8 cellular contexts compared by ENCODE assay signal in genomic region chr18:11995445-11996189, GRCh38. TPM values are rescaled to one million over a fixed set of nuclear protein-coding genes. Genes with fewer than 3 reads are reported as not detected.
A peak's percentile ranks its signal among the peaks of the same experiment; 100 is the strongest.
DNase-seq lines count a peak whose midpoint lies in the region; ATAC-seq and TF ChIP-seq lines count a peak whose summit lies in the region.

No MANE protein-coding gene starts in this region.

- no peak overlapping the region for H3K4me2 ChIP-seq in SK-N-SH

- H4K20me1 ChIP-seq in SK-N-SH (ENCODE audit: insufficient read depth), result no peaks in the 10 kb centered on the region

- no peak overlapping the region for H3K27ac ChIP-seq in SK-N-SH (ENCODE audit: low read depth in 2 of 2, low read length in 1 of 2)
- peak overlapping the region in 9 of 10 donors; percentile 20 to 77 (median 65) for H3K27ac ChIP-seq in heart right ventricle
- H3K27ac ChIP-seq in psoas muscle, result peak overlapping the region; percentile 86

- H3K27me3 ChIP-seq in SK-N-SH (ENCODE audit: insufficient read depth), result peaks cover 79% of the 10 kb centered on the region
- no peaks in the 10 kb centered on the region for H3K27me3 ChIP-seq in adipocyte (replicated peaks; ENCODE audit: control insufficient read depth, insufficient read depth, low read length)
- no peaks in the 10 kb centered on the region for H3K27me3 ChIP-seq in heart right ventricle
- no peaks in the 10 kb centered on the region for H3K27me3 ChIP-seq in psoas muscle (ENCODE audit: insufficient read depth in 3 of 3, low read length in 2 of 3)

- no peaks in the 10 kb centered on the region for H3K9me2 ChIP-seq in SK-N-SH

- no peaks in the 10 kb centered on the region for H3K4me1 ChIP-seq in SK-N-SH (ENCODE audit: control insufficient read depth in 1 of 2, insufficient read depth in 2 of 2, low read depth in 1 of 2, low read length in 1 of 2)
- H3K4me1 ChIP-seq in adipocyte (ENCODE audit: control insufficient read depth, insufficient read depth, low read length), result peaks cover 33% of the 10 kb centered on the region
- H3K4me1 ChIP-seq in heart right ventricle, result peaks cover 6 to 56% (median 28%) of the 10 kb centered on the region in 9 donors
- peaks cover 50% of the 10 kb centered on the region for H3K4me1 ChIP-seq in psoas muscle

- CTCF ChIA-PET in SK-N-SH (lab: Yijun Ruan, JAX), result interaction anchor here (0.6 to 8.2 kb wide), 24 partner anchors 10 to 340 kb away, joined by 3 to 95 read pairs (median 5); partner anchors contain the start of gene IMPA2

- no peaks in the 10 kb centered on the region for H3K9me3 ChIP-seq in SK-N-SH
- H3K9me3 ChIP-seq in adipocyte (ENCODE audit: control insufficient read depth, low read length), result no peaks in the 10 kb centered on the region
- H3K9me3 ChIP-seq in heart right ventricle, result no peaks in the 10 kb centered on the region
- H3K9me3 ChIP-seq in psoas muscle, result no peaks in the 10 kb centered on the region

- H3K36me3 ChIP-seq in SK-N-SH (replicated peaks in 1 of 2; ENCODE audit: control insufficient read depth in 1 of 2, insufficient read depth in 2 of 2, low read length in 1 of 2) (no peaks in the 10 kb centered on the region), adipocyte (ENCODE audit: control insufficient read depth, insufficient read depth, low read length, severe bottlenecking) (no peaks in the 10 kb centered on the region), heart right ventricle (peaks cover 0 to 15% (median 0%) of the 10 kb centered on the region in 9 donors), psoas muscle (ENCODE audit: insufficient read depth in 1 of 2, low read depth in 1 of 2) (peaks cover 0 to 17% of the 10 kb centered on the region in 2 donors)

- intact Hi-C loops in heart right ventricle (cut with DNase I), result loop anchor here (1.0 to 10.0 kb wide), 8 partner anchors 42 to 338 kb away; no protein-coding TSS in a partner anchor
- intact Hi-C loops in psoas muscle (cut with DNase I), result loop anchor here (1.0 to 2.0 kb wide), 2 partner anchors 57 to 59 kb away; no protein-coding TSS in a partner anchor

- H3K4me3 ChIP-seq in SK-N-SH (ENCODE audit: low read depth in 2 of 2, low read length in 1 of 2) (no peak overlapping the region; a peak in 1 of 4 replicates), adipocyte (ENCODE audit: low read length) (peak overlapping the region; percentile 36), heart right ventricle (peak overlapping the region in 2 of 10 donors; percentile 5 to 7), psoas muscle (no peak overlapping the region)

- TF ChIP-seq CTCF in SK-N-SH (IDR thresholded peaks at IDR 0.05) (peak; percentile 63), heart right ventricle (IDR thresholded peaks at IDR 0.05) (peak; percentile 67 to 90 (median 85)), psoas muscle (IDR thresholded peaks at IDR 0.05) (peak; percentile 73)

- POLR2A ChIA-PET in SK-N-SH (lab: Yijun Ruan, JAX), result no interaction called here

- H3K9ac ChIP-seq in SK-N-SH, result no peak overlapping the region
- H3K9ac ChIP-seq in adipocyte (ENCODE audit: low read length), result peak overlapping the region; percentile 63

- DNase-seq in DMS153 (lab: John Stamatoyannopoulos, UW) (peak; percentile 4), KBM-7 (peak; percentile 87), SK-N-SH (peak; percentile 74), adipocyte (ENCODE audit: low read depth) (peak; percentile 86), heart right ventricle (peak; percentile 76 to 80), psoas muscle (peak; percentile 73 to 87), T1000 (lab: John Stamatoyannopoulos, UW) (no peak)

- peak; percentile 85 for ATAC-seq in GM21423 (IDR thresholded peaks at IDR 0.05; ENCODE audit: unreplicated experiment)
- ATAC-seq in heart right ventricle, result peak; percentile 79 to 93 (median 88)
- peak; percentile 56 to 72 (median 69) for ATAC-seq in psoas muscle

- TF ChIP-seq RAD21 in SK-N-SH (IDR thresholded peaks at IDR 0.05; ENCODE audit: low read length), result peak; percentile 75

- H2AFZ ChIP-seq in SK-N-SH (ENCODE audit: low read depth), result no peak overlapping the region

- no peak for TF ChIP-seq EP300 in SK-N-SH (IDR thresholded peaks at IDR 0.05; ENCODE audit: borderline replicate concordance in 1 of 2, low read depth in 1 of 2, low read length in 1 of 2)

- H3K79me2 ChIP-seq in SK-N-SH (ENCODE audit: insufficient read depth), result no peaks in the 10 kb centered on the region

- 4% methylated on average over 4 of the region's 9 CpGs for WGBS in SK-N-SH (ENCODE audit: low lambda C conversion rate)
- 10 to 11% methylated on average over 9 of the region's 9 CpGs for WGBS in heart right ventricle, 2 donors
- 9 to 17% (median 12%) methylated on average over 9 of the region's 9 CpGs for WGBS in psoas muscle, 3 donors

- in situ Hi-C loops in KBM-7 (cut with MboI; ENCODE audit: low pct_unique_long_range_greater_than_20kb, low sequenced_read_pairs), result loop anchor here (10.0 kb wide), 1 partner anchor 61 kb away; no protein-coding TSS in a partner anchor

- no peaks in the 10 kb centered on the region for H3F3A ChIP-seq in SK-N-SH (replicated peaks; ENCODE audit: insufficient read depth)

TF ChIP-seq in SK-N-SH, 30 proteins besides CTCF, POLR2A, EP300 and RAD21:
- TF ChIP-seq USF2 (IDR thresholded peaks at IDR 0.05; ENCODE audit: borderline replicate concordance, low read depth, low read length), result no peak
- peak; percentile 47; the same call in 1 of the 2 replicates for TF ChIP-seq SMC3 (IDR thresholded peaks at IDR 0.05; ENCODE audit: low read depth, low read length)

RNA-seq across cellular contexts. Expression of gene IMPA2, which starts 14.3 kb away (rescaled TPM):
- polyA plus RNA-seq in SK-N-SH (2012; rRNA removed), result 0.18 TPM in 1 of 2 replicates, not detected in the other
- 0.07 and 0.13 TPM in 2 replicates for polyA plus RNA-seq in SK-N-SH (2012; cell fraction: cytosol; rRNA removed)
- polyA plus RNA-seq in SK-N-SH (2012; cell fraction: nucleus; rRNA removed), result 0.11 and 0.34 TPM in 2 replicates
- total RNA-seq in heart right ventricle, result 10 to 100 TPM; 19.8 to 79.6 (median 32.2) TPM
- polyA plus RNA-seq in heart right ventricle, result 10 to 100 TPM; 17.6 to 41.9 TPM
- total RNA-seq in psoas muscle, result 100 to 1,000 TPM; 126 to 342 (median 215) TPM
- polyA plus RNA-seq in psoas muscle, result 100 to 1,000 TPM in 2 of 3 donors, 10 to 100 TPM in 1; 61.4 to 321 (median 196) TPM

Comparison
In these comparisons a context has a peak if more than half of its experiments do, and no peak if none do; other contexts are left out.
1. H3K27ac ChIP-seq: peak in heart right ventricle (9 of 10) and psoas muscle (single experiment); none in SK-N-SH (0 of 2).
2. RNA of gene IMPA2, which starts 14.3 kb away (polyA plus RNA-seq): 61.4 to 321 TPM in psoas muscle and 17.6 to 41.9 TPM in heart right ventricle; 0.07 to 0.34 TPM in SK-N-SH; every median in the first group is over 10 times any median in the second.
3. Peak in every context shown above with its lines, with median percentiles within 50 percentile points of each other: ATAC-seq and CTCF ChIP-seq.